14 cellular contexts compared by ENCODE assay signal in the genomic region with DNA sequence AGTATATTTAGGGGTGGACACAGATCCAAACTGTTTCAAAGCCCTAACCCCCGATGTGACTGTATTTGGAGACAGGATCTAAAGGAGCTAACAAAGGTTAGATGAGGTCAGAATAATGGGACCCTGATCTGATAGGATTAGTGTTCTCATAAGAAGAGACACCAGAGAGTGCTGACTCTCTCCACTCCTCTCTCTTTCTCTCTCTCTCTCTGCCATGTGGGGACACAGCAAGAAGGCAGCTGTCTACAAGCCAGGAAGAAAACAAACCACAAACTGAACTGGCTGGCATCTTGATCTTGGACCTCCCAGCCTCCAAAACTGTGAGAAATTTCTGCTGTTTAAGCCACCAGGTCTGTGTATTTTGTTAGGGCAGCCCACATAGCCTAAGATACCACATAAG.
DNase-seq lines count a peak whose midpoint lies in the region; ATAC-seq and TF ChIP-seq lines count a peak whose summit lies in the region.
"Had no signal": no experiment of that assay in that cellular context is flagged by ENCODE, and none has a peak within 500 bp of the region (broad histone marks: within the 10 kb centered on the region; RNA-seq: fewer than 3 reads in every experiment).

No MANE protein-coding gene starts in this region.

- H3K4me1 Mint-ChIP-seq in activated CD4-positive, alpha-beta T cell treated with anti-CD3 and anti-CD28 coated beads, Interleukin-2, amount 10 ng/mL, durations not matched to agents 7 days and 5 days, result peaks cover 35% of the 10 kb centered on the region
- H3K4me1 Mint-ChIP-seq in activated CD8-positive, alpha-beta T cell treated with anti-CD3 and anti-CD28 coated beads for 36 hours (ENCODE audit: low read depth), result peaks cover 30% of the 10 kb centered on the region
- H3K4me1 Mint-ChIP-seq in naive thymus-derived CD8-positive, alpha-beta T cell, result peaks cover 34 to 60% (median 56%) of the 10 kb centered on the region in 4 donors

- H3K36me3 Mint-ChIP-seq in activated CD4-positive, alpha-beta T cell treated with anti-CD3 and anti-CD28 coated beads, Interleukin-2, amount 10 ng/mL, durations not matched to agents 7 days and 5 days (ENCODE audit: low read depth), result peaks cover under 1% of the 10 kb centered on the region
- no peaks in the 10 kb centered on the region for H3K36me3 Mint-ChIP-seq in activated CD8-positive, alpha-beta T cell treated with anti-CD3 and anti-CD28 coated beads for 36 hours (ENCODE audit: low read depth)
- H3K36me3 Mint-ChIP-seq in naive thymus-derived CD8-positive, alpha-beta T cell, result no peaks in the 10 kb centered on the region

- POLR2A ChIA-PET in activated CD4-positive, alpha-beta T cell treated with anti-CD3 and anti-CD28 coated beads, Interleukin-2, amount 10 ng/mL, durations not matched to agents 7 days and 5 days (lab: Charles Lee), result no interaction called here
- POLR2A ChIA-PET in activated CD8-positive, alpha-beta T cell treated with anti-CD3 and anti-CD28 coated beads for 36 hours (lab: Charles Lee), result interaction anchor here (0.6 kb wide), 1 partner anchor 49 kb away, joined by 3 read pairs; no protein-coding TSS in a partner anchor
- POLR2A ChIA-PET in naive thymus-derived CD8-positive, alpha-beta T cell (lab: Charles Lee), result interaction anchor here (3.3 to 5.2 kb wide), 2 partner anchors 31 to 86 kb away, joined by 16 to 64 read pairs; partner anchors contain the start of gene KDM7A

- H2AFZ ChIP-seq in mammary epithelial cell (ENCODE audit: low read depth, low read length), result no peak overlapping the region

- peaks cover 2% of the 10 kb centered on the region for H3K27me3 Mint-ChIP-seq in activated CD4-positive, alpha-beta T cell treated with anti-CD3 and anti-CD28 coated beads, Interleukin-2, amount 10 ng/mL, durations not matched to agents 7 days and 5 days
- no peaks in the 10 kb centered on the region for H3K27me3 Mint-ChIP-seq in activated CD8-positive, alpha-beta T cell treated with anti-CD3 and anti-CD28 coated beads for 36 hours
- H3K27me3 Mint-ChIP-seq in naive thymus-derived CD8-positive, alpha-beta T cell, result no peaks in the 10 kb centered on the region

- WGBS in mammary epithelial cell (ENCODE audit: low coverage, missing lambda C conversion rate), result 50% methylated on average over 1 of the region's 1 CpG

- CTCF ChIA-PET in activated CD4-positive, alpha-beta T cell treated with anti-CD3 and anti-CD28 coated beads, Interleukin-2, amount 10 ng/mL, durations not matched to agents 7 days and 5 days (lab: Charles Lee), result interaction anchor here (0.8 to 1.6 kb wide), 5 partner anchors 12 to 100 kb away, joined by 3 to 4 read pairs (median 4); no protein-coding TSS in a partner anchor
- CTCF ChIA-PET in activated CD8-positive, alpha-beta T cell treated with anti-CD3 and anti-CD28 coated beads for 36 hours (lab: Charles Lee), result no interaction called here
- CTCF ChIA-PET in mammary epithelial cell (lab: Charles Lee; ENCODE audit: low non-redundant PET), result no interaction called here

- H3K9me3 Mint-ChIP-seq in activated CD4-positive, alpha-beta T cell treated with anti-CD3 and anti-CD28 coated beads, Interleukin-2, amount 10 ng/mL, durations not matched to agents 7 days and 5 days, result peaks cover 18% of the 10 kb centered on the region
- peaks cover 7% of the 10 kb centered on the region for H3K9me3 Mint-ChIP-seq in activated CD8-positive, alpha-beta T cell treated with anti-CD3 and anti-CD28 coated beads for 36 hours
- peaks cover 0 to 4% (median 1%) of the 10 kb centered on the region in 9 donors for H3K9me3 Mint-ChIP-seq in naive thymus-derived CD8-positive, alpha-beta T cell

- H3K27ac Mint-ChIP-seq in activated CD4-positive, alpha-beta T cell treated with anti-CD3 and anti-CD28 coated beads, Interleukin-2, amount 10 ng/mL, durations not matched to agents 7 days and 5 days, result peak overlapping the region; percentile 74
- H3K27ac Mint-ChIP-seq in activated CD8-positive, alpha-beta T cell treated with anti-CD3 and anti-CD28 coated beads for 36 hours, result peak overlapping the region; percentile 64
- peak overlapping the region; percentile 43 to 95 (median 84) for H3K27ac Mint-ChIP-seq in naive thymus-derived CD8-positive, alpha-beta T cell

- H3K9me3 ChIP-seq in left lung (no peaks in the 10 kb centered on the region), mammary epithelial cell (replicated peaks; ENCODE audit: insufficient read depth, low read length) (no peaks in the 10 kb centered on the region)

- H3K4me3 ChIP-seq in left lung (no peak overlapping the region), mammary epithelial cell (replicated peaks in 1 of 3; ENCODE audit: insufficient read depth in 1 of 3, low read depth in 2 of 3, low read length in 3 of 3) (no peak overlapping the region)
- H3K4me3 ChIP-seq: lung had no signal

- H4K20me1 ChIP-seq in mammary epithelial cell (ENCODE audit: insufficient read depth, low read length), result no peaks in the 10 kb centered on the region

- intact Hi-C loops in activated CD8-positive, alpha-beta T cell treated with anti-CD3 and anti-CD28 coated beads for 36 hours (cut with micrococcal nuclease), result no loop called here
- intact Hi-C loops in left lung (cut with DNase I), result no loop called here
- intact Hi-C loops in mammary epithelial cell (cut with micrococcal nuclease), result no loop called here

- H3K4me2 ChIP-seq in mammary epithelial cell (ENCODE audit: insufficient read depth, low read depth, low read length), result no peak overlapping the region

- BruUV-seq in mammary epithelial cell (replicated peaks; lab: Mats Ljungman, UMichigan), result no TSS peak

- H3K27me3 ChIP-seq in left lung, result peaks cover 0 to 14% of the 10 kb centered on the region in 2 donors
- H3K27me3 ChIP-seq in mammary epithelial cell (ENCODE audit: insufficient read depth, low read length), result peaks cover 4% of the 10 kb centered on the region

- no peaks in the 10 kb centered on the region for H3K4me1 ChIP-seq in left lung
- no peaks in the 10 kb centered on the region for H3K4me1 ChIP-seq in mammary epithelial cell (ENCODE audit: insufficient read depth, low read length)

- no peak overlapping the region for H3K4me3 Mint-ChIP-seq in activated CD4-positive, alpha-beta T cell treated with anti-CD3 and anti-CD28 coated beads, Interleukin-2, amount 10 ng/mL, durations not matched to agents 7 days and 5 days
- no peak overlapping the region for H3K4me3 Mint-ChIP-seq in activated CD8-positive, alpha-beta T cell treated with anti-CD3 and anti-CD28 coated beads for 36 hours
- H3K4me3 Mint-ChIP-seq in naive thymus-derived CD8-positive, alpha-beta T cell, result peak overlapping the region in 8 of 10 donors; percentile 1 to 70 (median 50)

- no peak for DNase-seq in activated CD4-positive, alpha-beta T cell treated with anti-CD3 and anti-CD28 coated beads, Interleukin-2, amount 10 ng/mL, durations not matched to agents 7 days and 5 days
- no peak for DNase-seq in activated CD4-positive, alpha-beta T cell treated with anti-CD3 and anti-CD28 coated beads for 48 hours
- DNase-seq in KBM-7 (peak; percentile 18), left lung (no peak), mammary epithelial cell (no peak)
- no peak for DNase-seq in activated CD8-positive, alpha-beta T cell treated with anti-CD3 and anti-CD28 coated beads for 36 hours
- peak in 2 of 10 donors; percentile 14 to 21 for DNase-seq in naive thymus-derived CD8-positive, alpha-beta T cell
- DNase-seq: activated effector memory CD4-positive, alpha-beta T cell treated with Interleukin-2 at 50 U/mL for 16 hours; aorta; cerebellar nuclear complex; DMS79 treated with DMSO at 0.1 percent for 48 hours; NCI-H226 had no signal

- no peak for ATAC-seq in activated CD8-positive, alpha-beta T cell treated with anti-CD3 and anti-CD28 coated beads for 36 hours
- peak; percentile 11 to 24 for ATAC-seq in naive thymus-derived CD8-positive, alpha-beta T cell
- no peak for ATAC-seq in HG02870 (IDR thresholded peaks at IDR 0.05; ENCODE audit: unreplicated experiment)
- ATAC-seq in left lung, result no peak

- peak overlapping the region in 1 of 2 donors; percentile 28 for H3K27ac ChIP-seq in left lung
- no peak overlapping the region for H3K27ac ChIP-seq in mammary epithelial cell (ENCODE audit: insufficient read depth, low read depth, low read length)

- dilution Hi-C loops in mammary epithelial cell (cut with HindIII; ENCODE audit: low sequenced_read_pairs), result no loop called here

- in situ Hi-C loops in KBM-7 (cut with MboI; ENCODE audit: low pct_unique_long_range_greater_than_20kb, low sequenced_read_pairs), result no loop called here
- in situ Hi-C loops in mammary epithelial cell (cut with MboI; ENCODE audit: low sequenced_read_pairs in 2 of 2), result no loop called here

- TF ChIP-seq CTCF in activated CD8-positive, alpha-beta T cell treated with anti-CD3 and anti-CD28 coated beads for 36 hours (IDR thresholded peaks at IDR 0.05), result no peak
- no peak for TF ChIP-seq CTCF in left lung (IDR thresholded peaks at IDR 0.05)
- TF ChIP-seq CTCF in mammary epithelial cell (conservative IDR thresholded peaks at IDR 0.05 in 1 of 2, IDR thresholded peaks at IDR 0.05 in 1 of 2; ENCODE audit: extremely low read depth in 1 of 2, insufficient read depth in 1 of 2, low read depth in 1 of 2, low read length in 2 of 2), result no peak

- no peaks in the 10 kb centered on the region for H3K36me3 ChIP-seq in left lung
- no peaks in the 10 kb centered on the region for H3K36me3 ChIP-seq in mammary epithelial cell (ENCODE audit: insufficient read depth, low read length)

- no peaks in the 10 kb centered on the region for H3K79me2 ChIP-seq in mammary epithelial cell (ENCODE audit: insufficient read depth, low read length)

- H3K9ac ChIP-seq in mammary epithelial cell (ENCODE audit: insufficient read depth, low read length), result no peak overlapping the region

Comparison
In these comparisons a context has a peak if more than half of its experiments do, and no peak if none do; other contexts are left out.
1. H3K4me3 Mint-ChIP-seq: peak in naive thymus-derived CD8-positive, alpha-beta T cell (8 of 10); none in activated CD4-positive, alpha-beta T cell treated with anti-CD3 and anti-CD28 coated beads, Interleukin-2, amount 10 ng/mL, durations not matched to agents 7 days and 5 days (single experiment) and activated CD8-positive, alpha-beta T cell treated with anti-CD3 and anti-CD28 coated beads for 36 hours (single experiment).
2. ATAC-seq: peak in naive thymus-derived CD8-positive, alpha-beta T cell (2 of 2); none in activated CD8-positive, alpha-beta T cell treated with anti-CD3 and anti-CD28 coated beads for 36 hours (single experiment), HG02870 (single experiment) and left lung (single experiment).
3. Peak in every context shown above with its lines, with median percentiles within 50 percentile points of each other: H3K27ac Mint-ChIP-seq.